In genomic region chr17:10061131-10061581, GRCh38 we compare ENCODE assay signal across 11 cellular contexts.
DNase-seq lines count a peak whose midpoint lies in the region; ATAC-seq, FAIRE-seq and TF ChIP-seq lines count a peak whose summit lies in the region.
"Had no signal": no experiment of that assay in that cellular context is flagged by ENCODE, and none has a peak within 500 bp of the region (broad histone marks: within the 10 kb centered on the region; RNA-seq: fewer than 3 reads in every experiment).

No MANE protein-coding gene starts in this region.

- peaks cover 6 to 12% of the 10 kb centered on the region in 2 donors for H3K36me3 Mint-ChIP-seq in stimulated activated naive B cell treated with anti-CD40 and anti-IgM and Interleukin-4, amounts not matched to agents 10 μg/mL and 1 μg/mL and 100 μg/mL, for 72 hours

- no peak for FAIRE-seq in frontal cortex (lab: Jason Lieb, UNC)

- no peaks in the 10 kb centered on the region for H3K27me3 ChIP-seq in hepatocyte

- H3K27me3 Mint-ChIP-seq in stimulated activated naive B cell treated with anti-CD40 and anti-IgM and Interleukin-4, amounts not matched to agents 10 μg/mL and 1 μg/mL and 100 μg/mL, for 72 hours = peaks cover 0 to 5% of the 10 kb centered on the region in 2 donors

- peak overlapping the region; percentile 12 for H3K4me2 ChIP-seq in hepatocyte

- peaks cover 44 to 70% of the 10 kb centered on the region in 2 donors for H3K4me1 Mint-ChIP-seq in stimulated activated naive B cell treated with anti-CD40 and anti-IgM and Interleukin-4, amounts not matched to agents 10 μg/mL and 1 μg/mL and 100 μg/mL, for 72 hours

- DNase-seq in H4 (ENCODE audit: low spot score) (peak; percentile 29), hepatocyte (ENCODE audit: low spot score) (peak; percentile 79), frontal cortex (ENCODE audit: low spot score in 2 of 2) (no peak), HUDEP-2 (lab: John Stamatoyannopoulos, UW; ENCODE audit: unreplicated experiment in 76 of 76) (no peak), NCI-H524 treated with DMSO at 0.1 percent for 48 hours (lab: John Stamatoyannopoulos, UW) (no peak), NCI-H345 (lab: John Stamatoyannopoulos, UW) (no peak)
- DNase-seq in stimulated activated naive B cell treated with anti-CD40 and anti-IgM and Interleukin-4, amounts not matched to agents 10 μg/mL and 1 μg/mL and 100 μg/mL, for 72 hours = no peak
- DNase-seq: activated T-cell treated with anti-CD3 and anti-CD28 coated beads, Interleukin-2, amount 50 U/mL, for 1 hour; COR-L47 had no signal

- H3K4me3 Mint-ChIP-seq in stimulated activated naive B cell treated with anti-CD40 and anti-IgM and Interleukin-4, amounts not matched to agents 10 μg/mL and 1 μg/mL and 100 μg/mL, for 72 hours = no peak overlapping the region

- H3K36me3 ChIP-seq in hepatocyte (replicated peaks; ENCODE audit: insufficient read depth, low read depth) = no peaks in the 10 kb centered on the region

- WGBS in hepatocyte (ENCODE audit: low lambda C conversion rate, missing lambda C conversion rate) = 49% methylated on average over 7 of the region's 7 CpGs

- H3K9me3 Mint-ChIP-seq in stimulated activated naive B cell treated with anti-CD40 and anti-IgM and Interleukin-4, amounts not matched to agents 10 μg/mL and 1 μg/mL and 100 μg/mL, for 72 hours = peaks cover 5 to 9% of the 10 kb centered on the region in 2 donors

- no peak for TF ChIP-seq CTCF in hepatocyte (IDR thresholded peaks at IDR 0.05; ENCODE audit: poor library complexity)

- no peak overlapping the region for H3K4me3 ChIP-seq in hepatocyte

- no peaks in the 10 kb centered on the region for H3K9me2 ChIP-seq in hepatocyte (replicated peaks; ENCODE audit: insufficient read depth)

- H3K27ac Mint-ChIP-seq in stimulated activated naive B cell treated with anti-CD40 and anti-IgM and Interleukin-4, amounts not matched to agents 10 μg/mL and 1 μg/mL and 100 μg/mL, for 72 hours = peak overlapping the region; percentile 73

- H3K27ac ChIP-seq in cingulate gyrus (ENCODE audit: low read depth, low read length) = peak overlapping the region; percentile 30
- peak overlapping the region; percentile 86 for H3K27ac ChIP-seq in hepatocyte
- H3K27ac ChIP-seq: VCaP had no signal

- H3K4me1 ChIP-seq in hepatocyte (ENCODE audit: insufficient read depth) = peaks cover 17% of the 10 kb centered on the region

- H3K79me2 ChIP-seq in hepatocyte = peaks cover 14% of the 10 kb centered on the region

- H2AFZ ChIP-seq in hepatocyte = no peak overlapping the region

- no peaks in the 10 kb centered on the region for H4K20me1 ChIP-seq in hepatocyte (ENCODE audit: insufficient read depth, poor library complexity, severe bottlenecking)

- no peaks in the 10 kb centered on the region for H3K9me3 ChIP-seq in hepatocyte (ENCODE audit: low read depth)

- ATAC-seq in stimulated activated naive B cell treated with anti-CD40 and anti-IgM and Interleukin-4, amounts not matched to agents 10 μg/mL and 1 μg/mL and 100 μg/mL, for 72 hours (replicated peaks) = no peak

Comparison
In these comparisons a context has a peak if more than half of its experiments do, and no peak if none do; other contexts are left out.
1. DNase-seq: peak in H4 (single experiment) and hepatocyte (single experiment); none in stimulated activated naive B cell treated with anti-CD40 and anti-IgM and Interleukin-4, amounts not matched to agents 10 μg/mL and 1 μg/mL and 100 μg/mL, for 72 hours (single experiment), frontal cortex (0 of 2), HUDEP-2 (0 of 76), NCI-H524 treated with DMSO at 0.1 percent for 48 hours (single experiment) and NCI-H345 (single experiment).